In the genomic region with DNA sequence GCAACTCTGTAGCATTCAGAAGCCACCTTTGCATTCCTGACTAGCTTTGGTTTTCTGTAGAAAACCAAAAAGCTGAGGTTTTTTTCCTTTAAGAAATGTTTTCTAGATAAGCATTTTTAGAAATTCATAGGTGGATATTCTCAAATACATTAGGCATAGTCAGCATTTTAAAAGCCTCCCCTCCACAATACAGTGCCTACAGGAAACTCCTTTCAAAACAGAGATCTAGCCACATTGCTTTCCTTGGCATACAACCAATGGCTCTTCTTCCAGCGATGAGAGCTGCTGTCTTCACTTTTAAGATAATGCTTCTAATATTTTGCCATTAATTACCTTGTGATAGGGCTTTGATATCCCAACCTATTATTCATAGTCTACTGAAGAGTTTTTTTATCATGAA, we compare ENCODE assay signal across 1 cellular context.
TF ChIP-seq lines count a peak whose summit lies in the region.

No MANE protein-coding gene starts in this region.

TF ChIP-seq in K562, 482 proteins besides CTCF, POLR2A, EP300 and RAD21 (continued from another document):
- TF ChIP-seq HES1 (IDR thresholded peaks at IDR 0.05; ENCODE audit: low read depth) (no peak), TOE1 (IDR thresholded peaks at IDR 0.05; ENCODE audit: borderline replicate concordance) (no peak), TOE1 (CRISPR knock-in tag; IDR thresholded peaks at IDR 0.05; ENCODE audit: borderline replicate concordance, low read depth) (no peak), TAF1 (IDR thresholded peaks at IDR 0.05; ENCODE audit: control insufficient read depth, extremely low read depth, insufficient read depth, low read length, severe bottlenecking) (no peak), MAFG (tag; conservative IDR thresholded peaks at IDR 0.05) (0 out of 2 replicates have a peak, but pooled peaks have one; percentile 41), NFRKB (IDR thresholded peaks at IDR 0.05; ENCODE audit: low read depth) (no peak), ZNF311 (CRISPR knock-in tag; IDR thresholded peaks at IDR 0.05) (no peak), ZNF316 (IDR thresholded peaks at IDR 0.05) (peak; percentile 80), MAFF (IDR thresholded peaks at IDR 0.05; ENCODE audit: low read length) (peak; percentile 59; the same call in 1 of the 2 replicates), C11orf30 (IDR thresholded peaks at IDR 0.05; ENCODE audit: low read depth) (peak; percentile 58; the same call in 1 of the 2 replicates), HDAC6 (IDR thresholded peaks at IDR 0.05; ENCODE audit: low read depth, low read length) (no peak)
TF ChIP-seq in K562: peak in this region for 5.
